In genomic region chr22:46803031-46803880, GRCh38 we compare ENCODE assay signal across 1 cellular context.
TF ChIP-seq lines count a peak whose summit lies in the region.

No MANE protein-coding gene starts in this region.

TF ChIP-seq in HepG2, 621 proteins besides CTCF, POLR2A, EP300 and RAD21 (continued from another document and continues in another):
- TF ChIP-seq ZBTB46 (CRISPR knock-in tag; IDR thresholded peaks at IDR 0.05; ENCODE audit: borderline replicate concordance) = no peak
- no peak for TF ChIP-seq PHF21A (CRISPR knock-in tag; IDR thresholded peaks at IDR 0.05)
- TF ChIP-seq ZBTB37 (CRISPR knock-in tag; IDR thresholded peaks at IDR 0.05) = no peak
- TF ChIP-seq ZNF251 (CRISPR knock-in tag; IDR thresholded peaks at IDR 0.05) = no peak
- TF ChIP-seq ZNF510 (CRISPR knock-in tag; IDR thresholded peaks at IDR 0.05; ENCODE audit: low read depth) = no peak
- no peak for TF ChIP-seq ZNF780A (CRISPR knock-in tag; IDR thresholded peaks at IDR 0.05)
- no peak for TF ChIP-seq NFRKB (IDR thresholded peaks at IDR 0.05)
- no peak for TF ChIP-seq ZNF749 (CRISPR knock-in tag; IDR thresholded peaks at IDR 0.05; ENCODE audit: borderline replicate concordance)
- no peak for TF ChIP-seq U2AF1 (optimal IDR thresholded peaks at IDR 0.05; ENCODE audit: low read depth, low read length)
- TF ChIP-seq, protein P1, sequence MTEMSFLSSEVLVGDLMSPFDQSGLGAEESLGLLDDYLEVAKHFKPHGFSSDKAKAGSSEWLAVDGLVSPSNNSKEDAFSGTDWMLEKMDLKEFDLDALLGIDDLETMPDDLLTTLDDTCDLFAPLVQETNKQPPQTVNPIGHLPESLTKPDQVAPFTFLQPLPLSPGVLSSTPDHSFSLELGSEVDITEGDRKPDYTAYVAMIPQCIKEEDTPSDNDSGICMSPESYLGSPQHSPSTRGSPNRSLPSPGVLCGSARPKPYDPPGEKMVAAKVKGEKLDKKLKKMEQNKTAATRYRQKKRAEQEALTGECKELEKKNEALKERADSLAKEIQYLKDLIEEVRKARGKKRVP (CRISPR knock-in tag; IDR thresholded peaks at IDR 0.05) = no peak
- no peak for TF ChIP-seq ZNF616 (CRISPR knock-in tag; IDR thresholded peaks at IDR 0.05; ENCODE audit: low read depth)
- no peak for TF ChIP-seq ZNF7 (CRISPR knock-in tag; IDR thresholded peaks at IDR 0.05)
- no peak for TF ChIP-seq ZNF75D (CRISPR knock-in tag; IDR thresholded peaks at IDR 0.05; ENCODE audit: borderline replicate concordance)
- no peak for TF ChIP-seq ZNF138 (CRISPR knock-in tag; IDR thresholded peaks at IDR 0.05; ENCODE audit: low read depth)
- TF ChIP-seq RORA (CRISPR knock-in tag; IDR thresholded peaks at IDR 0.05) = no peak
- TF ChIP-seq MED8 (CRISPR knock-in tag; IDR thresholded peaks at IDR 0.05; ENCODE audit: insufficient replicate concordance) = no peak
- TF ChIP-seq GTF3A (CRISPR knock-in tag; conservative IDR thresholded peaks at IDR 0.05) = no peak
- TF ChIP-seq BATF2 (CRISPR knock-in tag; IDR thresholded peaks at IDR 0.05) = no peak
- no peak for TF ChIP-seq KLF13 (CRISPR knock-in tag; IDR thresholded peaks at IDR 0.05)
- TF ChIP-seq, protein P2, sequence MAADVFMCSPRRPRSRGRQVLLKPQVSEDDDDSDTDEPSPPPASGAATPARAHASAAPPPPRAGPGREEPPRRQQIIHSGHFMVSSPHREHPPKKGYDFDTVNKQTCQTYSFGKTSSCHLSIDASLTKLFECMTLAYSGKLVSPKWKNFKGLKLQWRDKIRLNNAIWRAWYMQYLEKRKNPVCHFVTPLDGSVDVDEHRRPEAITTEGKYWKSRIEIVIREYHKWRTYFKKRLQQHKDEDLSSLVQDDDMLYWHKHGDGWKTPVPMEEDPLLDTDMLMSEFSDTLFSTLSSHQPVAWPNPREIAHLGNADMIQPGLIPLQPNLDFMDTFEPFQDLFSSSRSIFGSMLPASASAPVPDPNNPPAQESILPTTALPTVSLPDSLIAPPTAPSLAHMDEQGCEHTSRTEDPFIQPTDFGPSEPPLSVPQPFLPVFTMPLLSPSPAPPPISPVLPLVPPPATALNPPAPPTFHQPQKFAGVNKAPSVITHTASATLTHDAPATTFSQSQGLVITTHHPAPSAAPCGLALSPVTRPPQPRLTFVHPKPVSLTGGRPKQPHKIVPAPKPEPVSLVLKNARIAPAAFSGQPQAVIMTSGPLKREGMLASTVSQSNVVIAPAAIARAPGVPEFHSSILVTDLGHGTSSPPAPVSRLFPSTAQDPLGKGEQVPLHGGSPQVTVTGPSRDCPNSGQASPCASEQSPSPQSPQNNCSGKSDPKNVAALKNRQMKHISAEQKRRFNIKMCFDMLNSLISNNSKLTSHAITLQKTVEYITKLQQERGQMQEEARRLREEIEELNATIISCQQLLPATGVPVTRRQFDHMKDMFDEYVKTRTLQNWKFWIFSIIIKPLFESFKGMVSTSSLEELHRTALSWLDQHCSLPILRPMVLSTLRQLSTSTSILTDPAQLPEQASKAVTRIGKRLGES (CRISPR knock-in tag; IDR thresholded peaks at IDR 0.05; ENCODE audit: borderline replicate concordance) = no peak
- no peak for TF ChIP-seq PITX1 (CRISPR knock-in tag; IDR thresholded peaks at IDR 0.05)
- TF ChIP-seq HNRNPL (IDR thresholded peaks at IDR 0.05; ENCODE audit: low read depth, low read length) = 0 out of 2 replicates have a peak, but pooled peaks have one; percentile 52
- TF ChIP-seq SNAI1 (CRISPR knock-in tag; IDR thresholded peaks at IDR 0.05; ENCODE audit: borderline replicate concordance) = no peak
- TF ChIP-seq ZFP37 (CRISPR knock-in tag; IDR thresholded peaks at IDR 0.05; ENCODE audit: borderline replicate concordance) = no peak
- TF ChIP-seq, protein P3, sequence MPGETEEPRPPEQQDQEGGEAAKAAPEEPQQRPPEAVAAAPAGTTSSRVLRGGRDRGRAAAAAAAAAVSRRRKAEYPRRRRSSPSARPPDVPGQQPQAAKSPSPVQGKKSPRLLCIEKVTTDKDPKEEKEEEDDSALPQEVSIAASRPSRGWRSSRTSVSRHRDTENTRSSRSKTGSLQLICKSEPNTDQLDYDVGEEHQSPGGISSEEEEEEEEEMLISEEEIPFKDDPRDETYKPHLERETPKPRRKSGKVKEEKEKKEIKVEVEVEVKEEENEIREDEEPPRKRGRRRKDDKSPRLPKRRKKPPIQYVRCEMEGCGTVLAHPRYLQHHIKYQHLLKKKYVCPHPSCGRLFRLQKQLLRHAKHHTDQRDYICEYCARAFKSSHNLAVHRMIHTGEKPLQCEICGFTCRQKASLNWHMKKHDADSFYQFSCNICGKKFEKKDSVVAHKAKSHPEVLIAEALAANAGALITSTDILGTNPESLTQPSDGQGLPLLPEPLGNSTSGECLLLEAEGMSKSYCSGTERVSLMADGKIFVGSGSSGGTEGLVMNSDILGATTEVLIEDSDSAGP (CRISPR knock-in tag; IDR thresholded peaks at IDR 0.05; ENCODE audit: borderline replicate concordance) = peak; percentile 56; the same call in 1 of the 2 replicates
- TF ChIP-seq CHD2 (IDR thresholded peaks at IDR 0.05; ENCODE audit: low read depth, low read length) = no peak
- TF ChIP-seq ARNT2 (CRISPR knock-in tag; IDR thresholded peaks at IDR 0.05; ENCODE audit: low read depth) = no peak
- TF ChIP-seq, protein P4, sequence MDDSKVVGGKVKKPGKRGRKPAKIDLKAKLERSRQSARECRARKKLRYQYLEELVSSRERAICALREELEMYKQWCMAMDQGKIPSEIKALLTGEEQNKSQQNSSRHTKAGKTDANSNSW (CRISPR knock-in tag; IDR thresholded peaks at IDR 0.05; ENCODE audit: borderline replicate concordance) = no peak
- TF ChIP-seq MLLT10 (CRISPR knock-in tag; IDR thresholded peaks at IDR 0.05) = no peak
- TF ChIP-seq MAFK (conservative IDR thresholded peaks at IDR 0.05 in 1 of 2, IDR thresholded peaks at IDR 0.05 in 1 of 2; ENCODE audit: low read length in 2 of 2) = no peak
- TF ChIP-seq MXD4 (CRISPR knock-in tag; IDR thresholded peaks at IDR 0.05) = 0 out of 2 replicates have a peak, but pooled peaks have one; percentile 52
- TF ChIP-seq NFYB (CRISPR knock-in tag; IDR thresholded peaks at IDR 0.05) = no peak
- TF ChIP-seq ZBTB40 (IDR thresholded peaks at IDR 0.05) = no peak
- TF ChIP-seq ZBTB40 (CRISPR knock-in tag; IDR thresholded peaks at IDR 0.05) = no peak
- no peak for TF ChIP-seq ZNF572 (CRISPR knock-in tag; IDR thresholded peaks at IDR 0.05)
- peak; percentile 49 for TF ChIP-seq HNF4A (CRISPR knock-in tag; IDR thresholded peaks at IDR 0.05)
- no peak for TF ChIP-seq ZNF770 (CRISPR knock-in tag; IDR thresholded peaks at IDR 0.05)
- 0 out of 2 replicates have a peak, but pooled peaks have one; percentile 15 for TF ChIP-seq FOXA3 (CRISPR knock-in tag; IDR thresholded peaks at IDR 0.05)
- TF ChIP-seq ZSCAN12 (CRISPR knock-in tag; IDR thresholded peaks at IDR 0.05) = no peak
